8 cellular contexts compared by ENCODE assay signal in the genomic region with DNA sequence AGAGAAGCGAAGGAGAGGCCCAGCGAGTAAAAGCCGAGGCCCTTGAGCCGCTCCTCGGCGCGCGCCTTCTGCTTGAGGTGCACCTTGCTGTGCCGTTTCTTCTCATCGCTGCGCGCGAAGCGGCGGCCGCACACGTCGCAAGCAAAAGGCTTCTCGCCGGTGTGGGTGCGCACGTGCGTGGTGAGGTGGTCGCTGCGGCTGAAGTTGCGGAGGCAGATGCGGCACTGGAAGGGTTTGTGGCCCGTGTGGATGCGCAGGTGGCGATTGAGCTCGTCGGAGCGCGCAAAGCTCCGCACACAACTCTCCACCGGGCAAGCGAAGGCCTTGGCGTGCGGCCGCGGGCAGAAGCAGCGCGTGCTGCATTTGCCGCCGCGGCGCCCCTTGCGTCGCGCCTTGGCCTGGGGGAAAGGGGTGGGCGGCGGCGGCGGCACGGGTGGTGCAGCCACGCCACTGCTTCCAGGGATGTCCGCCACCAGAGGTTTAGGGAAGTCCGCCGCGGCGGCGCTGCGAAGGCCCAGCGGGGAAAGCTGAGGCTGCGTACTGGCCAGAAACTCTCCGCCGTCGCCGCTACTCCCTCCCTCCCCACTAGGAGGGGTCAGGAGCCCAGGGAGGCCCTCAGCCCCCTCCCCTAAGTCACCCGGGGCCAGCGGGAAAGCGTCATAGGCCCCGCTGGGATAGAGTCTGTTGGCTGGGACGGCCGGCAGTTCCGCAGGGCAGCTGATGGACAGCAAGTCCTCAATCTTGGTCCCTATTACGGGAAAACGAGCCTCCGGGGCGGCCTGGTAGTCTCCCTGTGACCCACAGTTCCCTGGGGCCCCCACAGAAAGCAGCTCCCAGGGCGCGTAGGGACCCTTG. TPM values are rescaled to one million over a fixed set of nuclear protein-coding genes. Genes with fewer than 3 reads are reported as not detected.
DNase-seq lines count a peak whose midpoint lies in the region; ATAC-seq and TF ChIP-seq lines count a peak whose summit lies in the region.

No MANE protein-coding gene starts in this region.

- H3K27me3 ChIP-seq in heart right ventricle (peaks cover 35 to 100% (median 96%) of the 10 kb centered on the region in 7 donors), WERI-Rb-1 (ENCODE audit: insufficient read depth, low read depth, severe bottlenecking) (peaks cover 56% of the 10 kb centered on the region), thymus (ENCODE audit: control insufficient read depth, insufficient read depth) (peaks cover 52% of the 10 kb centered on the region)

- WGBS in heart right ventricle, 2 donors: 0 to 2% methylated on average over 82 of the region's 82 CpGs
- WGBS in thymus: 4% methylated on average over 82 of the region's 82 CpGs

- intact Hi-C loops in heart right ventricle (cut with DNase I): no loop called here
- intact Hi-C loops in left ventricle myocardium superior (cut with micrococcal nuclease): no loop called here

- peak in 3 of 8 donors; percentile 8 to 32 (median 10) for ATAC-seq in heart right ventricle
- no peak for ATAC-seq in left ventricle myocardium superior
- no peak for ATAC-seq in HG02870 (IDR thresholded peaks at IDR 0.05; ENCODE audit: unreplicated experiment)
- ATAC-seq in GM19455 (IDR thresholded peaks at IDR 0.05; ENCODE audit: unreplicated experiment): no peak

- DNase-seq in heart right ventricle (peak in 1 of 2 donors; percentile 11), left ventricle myocardium superior (no peak), WERI-Rb-1 (peak; percentile 87), HPDE6-E6E7 (ENCODE audit: extremely low spot score) (no peak)

- TF ChIP-seq CTCF in heart right ventricle (IDR thresholded peaks at IDR 0.05): no peak
- TF ChIP-seq CTCF in WERI-Rb-1 (IDR thresholded peaks at IDR 0.05; ENCODE audit: low read depth, low read length): peak; percentile 71

- peak overlapping the region in 6 of 10 donors; percentile 7 to 35 (median 30) for H3K4me3 ChIP-seq in heart right ventricle
- peak overlapping the region; percentile 63 for H3K4me3 ChIP-seq in WERI-Rb-1 (ENCODE audit: low read depth, low read length)
- H3K4me3 ChIP-seq in iPS-11a (ENCODE audit: low read depth, low read length): peak overlapping the region; percentile 47
- peak overlapping the region; percentile 32 for H3K4me3 ChIP-seq in thymus (ENCODE audit: low read length)

- H3K36me3 ChIP-seq in heart right ventricle: no peaks in the 10 kb centered on the region
- H3K36me3 ChIP-seq in WERI-Rb-1: no peaks in the 10 kb centered on the region
- H3K36me3 ChIP-seq in thymus (ENCODE audit: control insufficient read depth, insufficient read depth): no peaks in the 10 kb centered on the region

- H3K4me1 ChIP-seq in heart right ventricle (peaks cover 4 to 31% (median 19%) of the 10 kb centered on the region in 9 donors), thymus (ENCODE audit: control insufficient read depth, insufficient read depth, low read length) (peaks cover 10% of the 10 kb centered on the region)

- peaks cover 0 to 3% (median 0%) of the 10 kb centered on the region in 11 donors for H3K9me3 ChIP-seq in heart right ventricle
- H3K9me3 ChIP-seq in WERI-Rb-1 (ENCODE audit: severe bottlenecking): peaks cover 3% of the 10 kb centered on the region
- peaks cover 1% of the 10 kb centered on the region for H3K9me3 ChIP-seq in thymus (ENCODE audit: control insufficient read depth)

- no peak overlapping the region for H3K27ac ChIP-seq in heart right ventricle
- no peak overlapping the region for H3K27ac ChIP-seq in WERI-Rb-1
- H3K27ac ChIP-seq in thymus (ENCODE audit: low read depth): no peak overlapping the region

RNA-seq across cellular contexts. Expression of gene EGR4, which starts 1.7 kb away (rescaled TPM):
- total RNA-seq in heart right ventricle (under 1 TPM in 1 of 10 donors, not detected in 9; 0.36 TPM), left ventricle myocardium superior (not detected)
- polyA plus RNA-seq in heart right ventricle (not detected), thymus (0.14 TPM)

RNA-seq across cellular contexts. Expression of gene FBXO41, which starts 7.4 kb away (rescaled TPM):
- total RNA-seq in heart right ventricle: 1 to 10 TPM in 3 of 10 donors, under 1 TPM in 7; 0.57 to 1.8 (median 0.80) TPM
- polyA plus RNA-seq in heart right ventricle: under 1 TPM; 0.12 to 0.51 TPM
- total RNA-seq in left ventricle myocardium superior: 0.69 TPM
- polyA plus RNA-seq in thymus: 8.2 TPM

RNA-seq across cellular contexts. Expression of gene CCT7, which starts 57.6 kb away (rescaled TPM):
- total RNA-seq in heart right ventricle (100 to 1,000 TPM; 162 to 213 (median 177) TPM), left ventricle myocardium superior (216 TPM)
- polyA plus RNA-seq in heart right ventricle (100 to 1,000 TPM; 209 to 332 TPM), thymus (115 TPM)

RNA-seq across cellular contexts. Expression of gene PRADC1, which starts 58.6 kb away (rescaled TPM):
- total RNA-seq in heart right ventricle (10 to 100 TPM; 61.2 to 96.5 (median 76.6) TPM), left ventricle myocardium superior (97.7 TPM)
- polyA plus RNA-seq in heart right ventricle (100 to 1,000 TPM; 109 to 221 TPM), thymus (15.4 TPM)
